24 cellular contexts compared by ENCODE assay signal in the genomic region with DNA sequence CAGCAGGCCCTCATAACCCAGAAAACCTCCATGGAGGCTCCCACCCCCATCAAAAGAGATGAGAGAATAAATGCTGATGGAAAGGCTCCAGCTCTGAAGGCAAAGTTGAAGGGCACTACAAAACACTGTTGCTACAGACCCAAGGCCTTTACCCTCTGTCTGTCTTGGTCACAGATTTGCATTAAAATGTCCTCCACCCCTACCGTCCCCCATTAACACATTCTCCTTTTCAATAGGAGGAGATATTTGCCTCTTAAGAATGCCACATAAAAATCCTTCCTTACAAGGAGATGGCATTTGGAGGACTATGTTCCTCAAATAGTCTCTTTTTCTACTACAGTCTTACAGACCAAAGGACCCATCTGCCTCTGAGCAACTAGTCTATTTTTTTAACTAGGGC.
"Had no signal": no experiment of that assay in that cellular context is flagged by ENCODE, and none has a peak within 500 bp of the region (broad histone marks: within the 10 kb centered on the region; RNA-seq: fewer than 3 reads in every experiment).

No MANE protein-coding gene starts in this region.

- H3K36me3 ChIP-seq: brain microvascular endothelial cell, cardiac muscle cell had no signal

- H3K9me3 Mint-ChIP-seq: activated CD4-positive, alpha-beta memory T cell treated with anti-CD3 and anti-CD28 coated beads, Interleukin-2, amount 10 ng/mL, durations not matched to agents 7 days and 5 days; activated naive CD4-positive, alpha-beta T cell treated with anti-CD3 and anti-CD28 coated beads, Interleukin-2, amount 10 ng/mL, durations not matched to agents 7 days and 5 days; activated naive CD8-positive, alpha-beta T cell treated with anti-CD3 and anti-CD28 coated beads for 36 hours; activated T-helper 2 cell treated with anti-CD3 and anti-CD28 coated beads, Interferon-gamma antibody, Interleukin-2, Interleukin-4, amounts not matched to agents 10 μg/mL and 5 μg/mL and 100 μg/mL, durations not matched to agents 14 hours and 24 hours and 36 hours had no signal

- H3K4me1 Mint-ChIP-seq: activated CD4-positive, alpha-beta memory T cell treated with anti-CD3 and anti-CD28 coated beads, Interleukin-2, amount 10 ng/mL, durations not matched to agents 7 days and 5 days; activated CD4-positive, alpha-beta T cell treated with anti-CD3 and anti-CD28 coated beads for 36 hours; activated naive CD4-positive, alpha-beta T cell treated with anti-CD3 and anti-CD28 coated beads, Interleukin-2, amount 10 ng/mL, durations not matched to agents 7 days and 5 days; activated naive CD8-positive, alpha-beta T cell treated with anti-CD3 and anti-CD28 coated beads for 36 hours; T-cell had no signal

- H3K4me2 ChIP-seq: PC-9 had no signal

- H3K27me3 ChIP-seq: brain microvascular endothelial cell, cardiac muscle cell had no signal

- H3K4me3 ChIP-seq: cardiac muscle cell, PC-9 had no signal

- DNase-seq: activated CD4-positive, alpha-beta memory T cell treated with anti-CD3 and anti-CD28 coated beads, Interleukin-2, amount 10 ng/mL, durations not matched to agents 7 days and 5 days; activated CD4-positive, alpha-beta T cell treated with anti-CD3 and anti-CD28 coated beads for 36 hours; activated CD4-positive, alpha-beta T cell treated with anti-CD3 and anti-CD28 coated beads, Interleukin-2, amount 50 U/mL, for 1 hour; activated gamma-delta T cell treated with Interleukin-2 at 50 U/mL for 16 hours; activated naive CD4-positive, alpha-beta T cell treated with anti-CD3 and anti-CD28 coated beads, Interleukin-2, amount 10 ng/mL, durations not matched to agents 7 days and 5 days; activated naive CD8-positive, alpha-beta T cell treated with anti-CD3 and anti-CD28 coated beads for 36 hours; activated T-cell treated with anti-CD3 and anti-CD28 coated beads, Interleukin-2, amount 50 U/mL, for 72 hours; brain microvascular endothelial cell; KG1; NCI-H1048; NCI-H1417; NCI-H1694; NCI-H2029 treated with DMSO at 0.1 percent for 48 hours; NCI-H345; NCI-H510A; NK-92 treated with Interleukin-12 subunit alpha and Interleukin-12 subunit beta, amount 100 ng/mL, for 24 hours; PC-9; SHP77 treated with DMSO at 0.1 percent for 48 hours; T-cell; T-helper 2 cell; T1000 had no signal

- H3K27ac Mint-ChIP-seq: activated CD4-positive, alpha-beta memory T cell treated with anti-CD3 and anti-CD28 coated beads, Interleukin-2, amount 10 ng/mL, durations not matched to agents 7 days and 5 days; activated CD4-positive, alpha-beta T cell treated with anti-CD3 and anti-CD28 coated beads for 36 hours; activated naive CD4-positive, alpha-beta T cell treated with anti-CD3 and anti-CD28 coated beads, Interleukin-2, amount 10 ng/mL, durations not matched to agents 7 days and 5 days; activated naive CD8-positive, alpha-beta T cell treated with anti-CD3 and anti-CD28 coated beads for 36 hours; activated T-cell treated with anti-CD3 and anti-CD28 coated beads, Interleukin-2, amount 50 U/mL, for 72 hours; activated T-helper 2 cell treated with anti-CD3 and anti-CD28 coated beads, Interferon-gamma antibody, Interleukin-2, Interleukin-4, amounts not matched to agents 10 μg/mL and 5 μg/mL and 100 μg/mL, durations not matched to agents 14 hours and 24 hours and 36 hours; T-cell had no signal

- H3K4me3 Mint-ChIP-seq: activated CD4-positive, alpha-beta memory T cell treated with anti-CD3 and anti-CD28 coated beads, Interleukin-2, amount 10 ng/mL, durations not matched to agents 7 days and 5 days; activated CD4-positive, alpha-beta T cell treated with anti-CD3 and anti-CD28 coated beads for 36 hours; activated naive CD4-positive, alpha-beta T cell treated with anti-CD3 and anti-CD28 coated beads, Interleukin-2, amount 10 ng/mL, durations not matched to agents 7 days and 5 days; activated naive CD8-positive, alpha-beta T cell treated with anti-CD3 and anti-CD28 coated beads for 36 hours; activated T-cell treated with anti-CD3 and anti-CD28 coated beads, Interleukin-2, amount 50 U/mL, for 72 hours; T-cell had no signal

- H3K27ac ChIP-seq: brain microvascular endothelial cell, cardiac muscle cell, PC-9, VCaP had no signal

- H2AFZ ChIP-seq: PC-9 had no signal

- H3K36me3 Mint-ChIP-seq: activated naive CD4-positive, alpha-beta T cell treated with anti-CD3 and anti-CD28 coated beads, Interleukin-2, amount 10 ng/mL, durations not matched to agents 7 days and 5 days; activated naive CD8-positive, alpha-beta T cell treated with anti-CD3 and anti-CD28 coated beads for 36 hours; T-cell had no signal

- ATAC-seq: activated CD4-positive, alpha-beta T cell treated with anti-CD3 and anti-CD28 coated beads for 36 hours; activated T-cell treated with anti-CD3 and anti-CD28 coated beads, Interleukin-2, amount 50 U/mL, for 72 hours; T-cell had no signal

- H3K27me3 Mint-ChIP-seq: activated CD4-positive, alpha-beta T cell treated with anti-CD3 and anti-CD28 coated beads for 36 hours; activated naive CD4-positive, alpha-beta T cell treated with anti-CD3 and anti-CD28 coated beads, Interleukin-2, amount 10 ng/mL, durations not matched to agents 7 days and 5 days had no signal
